8 cellular contexts compared by ENCODE assay signal in genomic region chr16:3149193-3149530, GRCh38. TPM values are rescaled to one million over a fixed set of nuclear protein-coding genes. Genes with fewer than 3 reads are reported as not detected.
DNase-seq lines count a peak whose midpoint lies in the region; ATAC-seq and TF ChIP-seq lines count a peak whose summit lies in the region.
"Had no signal": no experiment of that assay in that cellular context is flagged by ENCODE, and none has a peak within 500 bp of the region (broad histone marks: within the 10 kb centered on the region; RNA-seq: fewer than 3 reads in every experiment).

No MANE protein-coding gene starts in this region.

- H3K36me3 ChIP-seq in GM23338 (ENCODE audit: insufficient read depth) (no peaks in the 10 kb centered on the region), SJCRH30 (no peaks in the 10 kb centered on the region), esophagus muscularis mucosa (no peaks in the 10 kb centered on the region)

- H2AFZ ChIP-seq in GM23338 = peak overlapping the region; percentile 97; the same call in 1 of the 2 replicates

- no peak overlapping the region for H3K27ac ChIP-seq in GM23338 (ENCODE audit: low read depth)
- H3K27ac ChIP-seq in SJCRH30 = no peak overlapping the region
- H3K27ac ChIP-seq in esophagus muscularis mucosa (replicated peaks in 1 of 4) = peak overlapping the region; percentile 87 to 91 (median 89)

- peak overlapping the region; percentile 88 for H3K4me3 Mint-ChIP-seq in GM23338

- WGBS in esophagus muscularis mucosa = 100% methylated on average over 3 of the region's 6 CpGs

- H3K79me2 ChIP-seq in GM23338 (replicated peaks; ENCODE audit: insufficient read depth) = no peaks in the 10 kb centered on the region

- peaks cover 16% of the 10 kb centered on the region for H3K27me3 ChIP-seq in GM23338 (ENCODE audit: insufficient read depth)
- H3K27me3 ChIP-seq in SJCRH30 = peaks cover 3% of the 10 kb centered on the region; the same call in 1 of the 2 replicates
- no peaks in the 10 kb centered on the region for H3K27me3 ChIP-seq in esophagus muscularis mucosa

- ATAC-seq in GM23338 (no peak), HG03571 (IDR thresholded peaks at IDR 0.05; ENCODE audit: unreplicated experiment) (no peak)

- H3K4me1 ChIP-seq in GM23338 (ENCODE audit: insufficient read depth) (peaks cover 5% of the 10 kb centered on the region; the same call in 1 of the 2 replicates), SJCRH30 (peaks cover 8% of the 10 kb centered on the region; the same call in 1 of the 2 replicates), esophagus muscularis mucosa (peaks cover 21 to 36% (median 35%) of the 10 kb centered on the region in 4 donors)

- no peaks in the 10 kb centered on the region for H3K9me2 ChIP-seq in GM23338 (ENCODE audit: insufficient read depth)

- no peak for TF ChIP-seq POLR2A in esophagus muscularis mucosa (IDR thresholded peaks at IDR 0.05; ENCODE audit: low read depth)

- peaks cover 5% of the 10 kb centered on the region; the same call in 2 of the 3 replicates for H3K36me3 Mint-ChIP-seq in GM23338 (ENCODE audit: low read depth)

- intact Hi-C loops in esophagus muscularis mucosa (cut with DNase I) = no loop called here

- H3K9me3 ChIP-seq in SJCRH30 (replicated peaks) (no peaks in the 10 kb centered on the region), esophagus muscularis mucosa (no peaks in the 10 kb centered on the region)

- H3K27me3 Mint-ChIP-seq in GM23338 (ENCODE audit: insufficient read depth, low read depth, poor library complexity) = peaks cover 34% of the 10 kb centered on the region

- DNase-seq in GM23338 (ENCODE audit: low spot score) (no peak), SJCRH30 (no peak), esophagus muscularis mucosa (ENCODE audit: extremely low spot score) (no peak), skeletal muscle cell (ENCODE audit: low read depth) (no peak), iPS-NIHi11 (ENCODE audit: low spot score) (no peak), nucleus accumbens (lab: John Stamatoyannopoulos, UW) (no peak)
- DNase-seq: NCI-H446 treated with DMSO at 0.1 percent for 48 hours had no signal

- H3K4me3 ChIP-seq in GM23338 (peak overlapping the region; percentile 96), SJCRH30 (peak overlapping the region; percentile 61), esophagus muscularis mucosa (peak overlapping the region; percentile 65 to 74 (median 72)), skeletal muscle cell (ENCODE audit: low read depth, low read length) (peak overlapping the region; percentile 80)

- TF ChIP-seq EP300 in esophagus muscularis mucosa (IDR thresholded peaks at IDR 0.05) = no peak

- H3K4me2 ChIP-seq in GM23338 = peak overlapping the region; percentile 99

- peaks cover 10% of the 10 kb centered on the region for H3K4me1 Mint-ChIP-seq in GM23338

- H3F3A ChIP-seq in GM23338 (replicated peaks; ENCODE audit: low read depth) = peaks cover 27% of the 10 kb centered on the region

- peaks cover 10% of the 10 kb centered on the region for H3K9me3 Mint-ChIP-seq in GM23338

- TF ChIP-seq CTCF in GM23338 (conservative IDR thresholded peaks at IDR 0.05; ENCODE audit: low read depth in 2 of 2) (no peak), esophagus muscularis mucosa (IDR thresholded peaks at IDR 0.05) (no peak)

- no peak overlapping the region for H3K27ac Mint-ChIP-seq in GM23338

- no peaks in the 10 kb centered on the region for H4K20me1 ChIP-seq in GM23338 (replicated peaks; ENCODE audit: insufficient read depth)

TF ChIP-seq in GM23338, 12 proteins besides CTCF, POLR2A, EP300 and RAD21 (continues in another document):
- no peak for TF ChIP-seq REST (IDR thresholded peaks at IDR 0.05; ENCODE audit: unreplicated experiment)
- TF ChIP-seq ZNF114 (CRISPR knock-in tag; IDR thresholded peaks at IDR 0.05) = no peak
- TF ChIP-seq EZH2 (IDR thresholded peaks at IDR 0.05; ENCODE audit: low read depth, unreplicated experiment) = no peak
- no peak for TF ChIP-seq CREB1 (CRISPR knock-in tag; IDR thresholded peaks at IDR 0.05; ENCODE audit: low read depth)
- no peak for TF ChIP-seq JUNB (IDR thresholded peaks at IDR 0.05; ENCODE audit: unreplicated experiment)
- no peak for TF ChIP-seq ZNF331 (CRISPR knock-in tag; IDR thresholded peaks at IDR 0.05; ENCODE audit: low read depth)
- no peak for TF ChIP-seq ETS1 (IDR thresholded peaks at IDR 0.05)
- TF ChIP-seq STAT1 (IDR thresholded peaks at IDR 0.05; ENCODE audit: unreplicated experiment) = no peak
- no peak for TF ChIP-seq POLR2AphosphoS5 (IDR thresholded peaks at IDR 0.05; ENCODE audit: low read depth)
- TF ChIP-seq NANOG (IDR thresholded peaks at IDR 0.05; ENCODE audit: borderline replicate concordance) = no peak
- no peak for TF ChIP-seq EZH2phosphoT487 (IDR thresholded peaks at IDR 0.05; ENCODE audit: unreplicated experiment)

RNA-seq across cellular contexts. Expression of gene ZNF213, which starts 14.3 kb away (rescaled TPM):
- 10.4 and 10.6 TPM in 2 replicates for total RNA-seq in GM23338 (2014; rRNA removed; shearing (Covaris generic))
- 2.9 and 3.5 TPM in 2 replicates for polyA plus RNA-seq in GM23338 (2016; fragmentation: Nextera tagmentation; extraction: Ambion mirVana)
- total RNA-seq in SJCRH30 (2014; rRNA removed; shearing (Covaris generic)) = 2.5 and 3.0 TPM in 2 replicates
- 10 to 100 TPM in 3 of 4 donors, 1 to 10 TPM in 1; 8.4 to 18.3 (median 13.5) TPM for total RNA-seq in esophagus muscularis mucosa

RNA-seq across cellular contexts. Expression of gene ZNF205, which starts 36.8 kb away (rescaled TPM):
- 29.1 and 29.9 TPM in 2 replicates for total RNA-seq in GM23338 (2014; rRNA removed; shearing (Covaris generic))
- polyA plus RNA-seq in GM23338 (2016; fragmentation: Nextera tagmentation; extraction: Ambion mirVana) = 15.7 and 16.6 TPM in 2 replicates
- 12.9 and 13.7 TPM in 2 replicates for total RNA-seq in SJCRH30 (2014; rRNA removed; shearing (Covaris generic))
- 10 to 100 TPM; 10.6 to 25.0 (median 17.1) TPM for total RNA-seq in esophagus muscularis mucosa

RNA-seq across cellular contexts. Expression of gene OR1F1, which starts 38.8 kb away (rescaled TPM):
- total RNA-seq in GM23338 (2014; rRNA removed; shearing (Covaris generic)) = 0.38 TPM in 1 of 2 replicates, not detected in the other
- polyA plus RNA-seq in GM23338 (2016; fragmentation: Nextera tagmentation; extraction: Ambion mirVana) = not detected in 2 replicates
- 0.47 TPM in 1 of 2 replicates, not detected in the other for total RNA-seq in SJCRH30 (2014; rRNA removed; shearing (Covaris generic))
- total RNA-seq in esophagus muscularis mucosa = not detected

RNA-seq across cellular contexts. Expression of gene ZSCAN10, which starts 50.1 kb away (rescaled TPM):
- total RNA-seq in GM23338 (2014; rRNA removed; shearing (Covaris generic)) = 434 and 519 TPM in 2 replicates
- polyA plus RNA-seq in GM23338 (2016; fragmentation: Nextera tagmentation; extraction: Ambion mirVana) = 217 and 220 TPM in 2 replicates
- total RNA-seq in SJCRH30 (2014; rRNA removed; shearing (Covaris generic)) = 0.73 and 0.76 TPM in 2 replicates
- total RNA-seq in esophagus muscularis mucosa = not detected

Comparison
In these comparisons a context has a peak if more than half of its experiments do, and no peak if none do; other contexts are left out.
1. H3K27ac ChIP-seq: peak in esophagus muscularis mucosa (4 of 4); none in GM23338 (single experiment) and SJCRH30 (single experiment).
2. Peak in every context shown above with its lines, with median percentiles within 50 percentile points of each other: H3K4me3 ChIP-seq.